Comparison of ENCODE assay signal across 8 cellular contexts in genomic region chr14:73173092-73173735, GRCh38. TPM values are rescaled to one million over a fixed set of nuclear protein-coding genes. Genes with fewer than 3 reads are reported as not detected.
A peak's percentile ranks its signal among the peaks of the same experiment; 100 is the strongest.
DNase-seq lines count a peak whose midpoint lies in the region; ATAC-seq and TF ChIP-seq lines count a peak whose summit lies in the region.

No MANE protein-coding gene starts in this region.

- CTCF ChIA-PET in OCI-LY7 (lab: Charles Lee; ENCODE audit: unreplicated experiment): no interaction called here

- H3K9me3 ChIP-seq in OCI-LY7 (ENCODE audit: low read length) (no peaks in the 10 kb centered on the region), prostate gland (no peaks in the 10 kb centered on the region)

- H3K36me3 ChIP-seq in OCI-LY7 (ENCODE audit: insufficient read depth, low read length) (peaks cover 72% of the 10 kb centered on the region), prostate gland (no peaks in the 10 kb centered on the region)

- H3K4me2 ChIP-seq in OCI-LY7 (ENCODE audit: low read length): no peak overlapping the region

- H3K9me2 ChIP-seq in OCI-LY7 (ENCODE audit: insufficient read depth, low read length): no peaks in the 10 kb centered on the region

- no peak for TF ChIP-seq POLR2A in prostate gland (IDR thresholded peaks at IDR 0.05)

- H4K20me1 ChIP-seq in OCI-LY7 (ENCODE audit: insufficient read depth, low read length): no peaks in the 10 kb centered on the region

- peak; percentile 50 for DNase-seq in GM13976 (ENCODE audit: low spot score)
- peak; percentile 72 for DNase-seq in OCI-LY7 (ENCODE audit: low spot score)
- no peak for DNase-seq in epithelial cell of proximal tubule (ENCODE audit: low read depth)
- DNase-seq in prostate gland (ENCODE audit: low spot score): no peak
- no peak for DNase-seq in activated CD4-positive, CD25-positive, alpha-beta regulatory T cell (lab: John Stamatoyannopoulos, UW)
- no peak for DNase-seq in ureter (ENCODE audit: low spot score)

- WGBS in prostate gland: 63% methylated on average over 3 of the region's 3 CpGs

- POLR2A ChIA-PET in OCI-LY7 (lab: Charles Lee): no interaction called here

- H3K27me3 ChIP-seq in prostate gland (replicated peaks; ENCODE audit: insufficient read depth): no peaks in the 10 kb centered on the region

- no TSS peak for BruUV-seq in OCI-LY7 (replicated peaks; lab: Mats Ljungman, UMichigan)

- no peak for ATAC-seq in GM21619 (IDR thresholded peaks at IDR 0.05; ENCODE audit: unreplicated experiment)

- H3K4me3 ChIP-seq in OCI-LY7 (ENCODE audit: low read depth, low read length, poor library complexity, severe bottlenecking) (no peak overlapping the region), epithelial cell of proximal tubule (ENCODE audit: low read depth, low read length) (no peak overlapping the region), prostate gland (no peak overlapping the region)

- no peaks in the 10 kb centered on the region for H3K79me2 ChIP-seq in OCI-LY7 (ENCODE audit: insufficient read depth, low read depth, low read length)

- no peaks in the 10 kb centered on the region for H3K4me1 ChIP-seq in OCI-LY7 (ENCODE audit: insufficient read depth, low read length, poor library complexity, severe bottlenecking)
- no peaks in the 10 kb centered on the region for H3K4me1 ChIP-seq in prostate gland (replicated peaks)

- in situ Hi-C loops in GM13976 (cut with MboI; ENCODE audit: low sequenced_read_pairs, unreplicated experiment): loop anchor here (5.0 kb wide), 1 partner anchor 299 kb away; no protein-coding TSS in a partner anchor

- H3K27ac ChIP-seq in C4-2B (no peak overlapping the region), OCI-LY7 (ENCODE audit: low read depth, low read length, poor library complexity, severe bottlenecking) (no peak overlapping the region), prostate gland (no peak overlapping the region)

- no peak overlapping the region for H2AFZ ChIP-seq in OCI-LY7 (ENCODE audit: low read length)

- TF ChIP-seq CTCF in C4-2B (conservative IDR thresholded peaks at IDR 0.05) (peak; percentile 83), GM13976 (IDR thresholded peaks at IDR 0.05; ENCODE audit: borderline replicate concordance, control extremely low read depth, extremely low read depth, insufficient read depth, missing control alignments) (peak; percentile 8), OCI-LY7 (conservative IDR thresholded peaks at IDR 0.05; ENCODE audit: low read length) (peak; percentile 90), epithelial cell of proximal tubule (conservative IDR thresholded peaks at IDR 0.05; ENCODE audit: low read depth, low read length) (peak; percentile 64), prostate gland (IDR thresholded peaks at IDR 0.05) (peak in 3 of 4 experiments; percentile 26 to 53 (median 41))

- intact Hi-C loops in OCI-LY7 (cut with micrococcal nuclease; ENCODE audit: unreplicated experiment) (loop anchor here (1.0 to 5.0 kb wide), 3 partner anchors 109 to 299 kb away; no protein-coding TSS in a partner anchor), prostate gland (cut with DNase I) (loop anchor here (2.0 to 5.0 kb wide), 2 partner anchors 114 to 300 kb away; no protein-coding TSS in a partner anchor)

RNA-seq across cellular contexts. Expression of gene PSEN1, which starts 36.9 kb away (rescaled TPM):
- 16.9 and 28.0 TPM in 2 replicates for total RNA-seq in OCI-LY7 (2014; rRNA removed; shearing (Covaris generic))
- total RNA-seq in OCI-LY7 (2022) (24.4 and 25.9 TPM in 2 replicates), epithelial cell of proximal tubule (31.7 and 35.5 TPM in 2 replicates), prostate gland (10 to 100 TPM; 46.3 to 61.9 TPM), ureter (71.1 TPM)

Comparison
In these comparisons a context has a peak if more than half of its experiments do, and no peak if none do; other contexts are left out.
1. CTCF ChIP-seq: peak in every context shown above with its lines; median percentile 90 in OCI-LY7; 83 in C4-2B; 64 in epithelial cell of proximal tubule; 41 in prostate gland; 8 in GM13976.
2. DNase-seq: peak in GM13976 (single experiment) and OCI-LY7 (single experiment); none in epithelial cell of proximal tubule (single experiment), prostate gland (single experiment), activated CD4-positive, CD25-positive, alpha-beta regulatory T cell (0 of 4) and ureter (single experiment).